ENCODE assay signal across 26 cellular contexts in genomic region chr20:34977365-34978091, GRCh38. TPM values are rescaled to one million over a fixed set of nuclear protein-coding genes. Genes with fewer than 3 reads are reported as not detected.
DNase-seq lines count a peak whose midpoint lies in the region; ATAC-seq and TF ChIP-seq lines count a peak whose summit lies in the region.
"Had no signal": no experiment of that assay in that cellular context is flagged by ENCODE, and none has a peak within 500 bp of the region (broad histone marks: within the 10 kb centered on the region; RNA-seq: fewer than 3 reads in every experiment).

No MANE protein-coding gene starts in this region.

- no peak overlapping the region for H2AFZ ChIP-seq in PC-9

- no TSS peak for BruUV-seq in PC-9 (replicated peaks; lab: Mats Ljungman, UMichigan)

- intact Hi-C loops in PC-9 (cut with micrococcal nuclease; ENCODE audit: unreplicated experiment) = no loop called here

- H3K36me3 Mint-ChIP-seq in nephron (ENCODE audit: low read depth) = no peaks in the 10 kb centered on the region
- H3K36me3 Mint-ChIP-seq: brain had no signal

- H3K27me3 ChIP-seq in BLaER1 (no peaks in the 10 kb centered on the region), cardiac muscle cell (no peaks in the 10 kb centered on the region), PC-9 (ENCODE audit: insufficient read depth, low read depth) (no peaks in the 10 kb centered on the region)
- H3K27me3 ChIP-seq: Peyer's patch, uterus had no signal

- H3K4me3 Mint-ChIP-seq in nephron = peak overlapping the region; percentile 31 to 84 (median 82)
- H3K4me3 Mint-ChIP-seq: activated CD4-positive, alpha-beta T cell treated with anti-CD3 and anti-CD28 coated beads for 36 hours; brain; CD8-positive, alpha-beta memory T cell; T-helper 17 cell had no signal

- no peak overlapping the region for H3K9ac ChIP-seq in BLaER1

- peaks cover 12% of the 10 kb centered on the region for H3K27me3 Mint-ChIP-seq in nephron (ENCODE audit: low read depth)

- no peak overlapping the region for H3K4me3 ChIP-seq in BLaER1
- H3K4me3 ChIP-seq in cardiac muscle cell = peak overlapping the region; percentile 8
- H3K4me3 ChIP-seq in PC-9 = no peak overlapping the region
- H3K4me3 ChIP-seq: Peyer's patch, SK-N-MC, smooth muscle cell, thoracic aorta, uterus had no signal

- CTCF ChIA-PET in PC-9 (lab: Charles Lee) = no interaction called here

- H3K4me2 ChIP-seq in BLaER1 (peak overlapping the region; percentile 57), PC-9 (no peak overlapping the region)
- H3K4me2 ChIP-seq: smooth muscle cell had no signal

- H3K36me3 ChIP-seq in BLaER1 = no peaks in the 10 kb centered on the region
- peaks cover 4% of the 10 kb centered on the region for H3K36me3 ChIP-seq in cardiac muscle cell
- H3K36me3 ChIP-seq in PC-9 (ENCODE audit: low read depth) = no peaks in the 10 kb centered on the region
- H3K36me3 ChIP-seq: Peyer's patch, thoracic aorta, uterus had no signal

- no peak for ATAC-seq in GM19328 (IDR thresholded peaks at IDR 0.05; ENCODE audit: unreplicated experiment)
- ATAC-seq: activated CD4-positive, alpha-beta T cell treated with anti-CD3 and anti-CD28 coated beads for 36 hours; T-helper 17 cell had no signal

- TF ChIP-seq CTCF in cardiac muscle cell (IDR thresholded peaks at IDR 0.05; ENCODE audit: low read depth, low read length) (no peak), nephron (IDR thresholded peaks at IDR 0.05; ENCODE audit: unreplicated experiment in 3 of 3) (no peak), PC-9 (conservative IDR thresholded peaks at IDR 0.05) (no peak)

- H3K9me3 ChIP-seq in BLaER1 (no peaks in the 10 kb centered on the region), cardiac muscle cell (ENCODE audit: low read depth) (no peaks in the 10 kb centered on the region), PC-9 (ENCODE audit: insufficient read depth, low read depth) (no peaks in the 10 kb centered on the region)
- H3K9me3 ChIP-seq: Peyer's patch, thoracic aorta, uterus had no signal

- H3K4me1 ChIP-seq in BLaER1 (peaks cover 19% of the 10 kb centered on the region), cardiac muscle cell (ENCODE audit: low read depth) (peaks cover 55% of the 10 kb centered on the region), PC-9 (replicated peaks; ENCODE audit: insufficient read depth) (no peaks in the 10 kb centered on the region)
- H3K4me1 ChIP-seq: Peyer's patch, uterus had no signal

- H3K9me2 ChIP-seq in PC-9 (ENCODE audit: insufficient read depth) = no peaks in the 10 kb centered on the region

- POLR2A ChIA-PET in PC-9 (lab: Charles Lee; ENCODE audit: unreplicated experiment) = no interaction called here

- no peaks in the 10 kb centered on the region for H3K79me2 ChIP-seq in PC-9 (ENCODE audit: low read depth)

- H3K27ac ChIP-seq in BLaER1 (no peak overlapping the region), cardiac muscle cell (peak overlapping the region; percentile 93), PC-9 (no peak overlapping the region)
- H3K27ac ChIP-seq: Peyer's patch, SK-N-MC, thoracic aorta, uterus had no signal

- H4K20me1 ChIP-seq in BLaER1 (no peaks in the 10 kb centered on the region), PC-9 (ENCODE audit: insufficient read depth) (no peaks in the 10 kb centered on the region)

- peaks cover 55% of the 10 kb centered on the region for H3K4me1 Mint-ChIP-seq in nephron
- H3K4me1 Mint-ChIP-seq: activated CD4-positive, alpha-beta T cell treated with anti-CD3 and anti-CD28 coated beads for 36 hours; CD8-positive, alpha-beta memory T cell had no signal

- no peaks in the 10 kb centered on the region; the same call in 1 of the 2 replicates for H3F3A ChIP-seq in PC-9 (ENCODE audit: insufficient read depth, low read depth)

- H3K9me3 Mint-ChIP-seq in nephron = no peaks in the 10 kb centered on the region
- H3K9me3 Mint-ChIP-seq: brain; CD8-positive, alpha-beta memory T cell had no signal

- peak overlapping the region in 2 of 3 experiments; percentile 27 to 30 for H3K27ac Mint-ChIP-seq in nephron
- H3K27ac Mint-ChIP-seq: activated CD4-positive, alpha-beta T cell treated with anti-CD3 and anti-CD28 coated beads for 36 hours; CD8-positive, alpha-beta memory T cell; T-helper 17 cell had no signal

- peak; percentile 17 for DNase-seq in NCI-H146 treated with DMSO at 0.1 percent for 48 hours (lab: John Stamatoyannopoulos, UW; ENCODE audit: unreplicated experiment)
- peak in 1 of 2 donors; percentile 90 for DNase-seq in cardiac muscle cell (ENCODE audit: low read depth in 1 of 2, low spot score in 1 of 2)
- no peak for DNase-seq in DMS 273 treated with DMSO at 0.1 percent for 48 hours (lab: John Stamatoyannopoulos, UW)
- no peak for DNase-seq in PC-9
- no peak for DNase-seq in stimulated activated naive CD4-positive, alpha-beta T cell treated with Interleukin-2 at 50 U/mL for 16 hours (lab: John Stamatoyannopoulos, UW)
- DNase-seq: activated CD4-positive, alpha-beta T cell treated with anti-CD3 and anti-CD28 coated beads for 36 hours; activated T-cell treated with anti-CD3 and anti-CD28 coated beads, Interleukin-2, amount 50 U/mL, for 1 hour; AML-193; CD8-positive, alpha-beta memory T cell; effector memory CD4-positive, alpha-beta T cell; foreskin fibroblast; hypothalamus; NCI-H1092; NCI-H2029 treated with DMSO at 0.1 percent for 48 hours; NCI-H345; NK-92 treated with Interleukin-12 subunit alpha and Interleukin-12 subunit beta, amount 100 ng/mL, for 24 hours; Peyer's patch; T-helper 17 cell; uterus had no signal

RNA-seq across cellular contexts. Expression of gene MYH7B, which starts 21.9 kb away (rescaled TPM):
- total RNA-seq in cardiac muscle cell = 30.2 and 73.2 TPM in 2 replicates
- polyA plus RNA-seq in cardiac muscle cell = 107 and 112 TPM in 2 replicates
- total RNA-seq in PC-9 (2021) = 1.0 and 2.3 TPM in 2 replicates
- total RNA-seq: smooth muscle cell had no signal

RNA-seq across cellular contexts. Expression of gene GSS, which starts 21.9 kb away (rescaled TPM):
- total RNA-seq in cardiac muscle cell (50.5 and 69.5 TPM in 2 replicates), PC-9 (2021) (131 and 138 TPM in 2 replicates)
- 59.9 and 82.9 TPM in 2 replicates for polyA plus RNA-seq in cardiac muscle cell
